Comparison of ENCODE assay signal across 29 cellular contexts in genomic region chr3:38370149-38370548, GRCh38. TPM values are rescaled to one million over a fixed set of nuclear protein-coding genes. Genes with fewer than 3 reads are reported as not detected.
DNase-seq lines count a peak whose midpoint lies in the region; ATAC-seq, FAIRE-seq and TF ChIP-seq lines count a peak whose summit lies in the region.
"Had no signal": no experiment of that assay in that cellular context is flagged by ENCODE, and none has a peak within 500 bp of the region (broad histone marks: within the 10 kb centered on the region; RNA-seq: fewer than 3 reads in every experiment).

No MANE protein-coding gene starts in this region.

- H2AK5ac ChIP-seq in mesenchymal stem cell (ENCODE audit: low read length, severe bottlenecking): no peak overlapping the region

- DNase-seq in activated CD8-positive, alpha-beta T cell treated with anti-CD3 and anti-CD28 coated beads, Interleukin-2, amount 10 ng/mL, durations not matched to agents 7 days and 5 days: no peak
- DNase-seq in activated CD8-positive, alpha-beta T cell treated with anti-CD3 and anti-CD28 coated beads for 36 hours: no peak
- DNase-seq in K562 (ENCODE audit: extremely low read depth in 1 of 4, low spot score in 3 of 4): no peak
- peak; percentile 26 for DNase-seq in mesenteric fat pad (ENCODE audit: low spot score)
- DNase-seq in NCI-H446 treated with DMSO at 0.1 percent for 48 hours (lab: John Stamatoyannopoulos, UW): no peak
- no peak for DNase-seq in mesenchymal stem cell
- no peak for DNase-seq in esophagus squamous epithelium (lab: John Stamatoyannopoulos, UW)
- DNase-seq: 8988T; ACHN; BE2C; C1 segment of cervical spinal cord; CD4-positive, alpha-beta memory T cell; CD4-positive, CD25-positive, alpha-beta regulatory T cell; CD8-positive, alpha-beta memory T cell; COR-L47; DMS 273 treated with DMSO at 0.1 percent for 48 hours; DMS153; DMS53; DMS79; DND-41; EL; GDM1 had no signal

- no peaks in the 10 kb centered on the region for H3K79me1 ChIP-seq in mesenchymal stem cell (replicated peaks; ENCODE audit: low read length, poor library complexity, severe bottlenecking)

- H2AFZ ChIP-seq in K562 (ENCODE audit: low read depth, low read length) (no peak overlapping the region), mesenchymal stem cell (ENCODE audit: low read depth, low read length) (no peak overlapping the region)

- H3K4me1 ChIP-seq in HEK293 (ENCODE audit: control insufficient read depth, insufficient read depth, low read length) (no peaks in the 10 kb centered on the region), K562 (replicated peaks in 1 of 2; ENCODE audit: control insufficient read depth in 2 of 2, insufficient read depth in 2 of 2, low read length in 2 of 2) (peaks cover 0 to 8% of the 10 kb centered on the region in 2 experiments; a peak in 1 of 5 replicates), mesenchymal stem cell (ENCODE audit: control insufficient read depth, insufficient read depth, low read depth, low read length) (peaks cover 2% of the 10 kb centered on the region), esophagus squamous epithelium (peaks cover 0 to 20% (median 0%) of the 10 kb centered on the region in 3 donors)
- H3K4me1 ChIP-seq: BE2C had no signal

- POLR2A ChIA-PET in activated CD8-positive, alpha-beta T cell treated with anti-CD3 and anti-CD28 coated beads, Interleukin-2, amount 10 ng/mL, durations not matched to agents 7 days and 5 days (lab: Charles Lee): no interaction called here
- POLR2A ChIA-PET in activated CD8-positive, alpha-beta T cell treated with anti-CD3 and anti-CD28 coated beads for 36 hours (lab: Charles Lee): no interaction called here
- POLR2A ChIA-PET in HEK293 (lab: Yijun Ruan, JAX) (no interaction called here), K562 (lab: Yijun Ruan, JAX) (interaction anchor here (0.6 to 1.9 kb wide), 3 partner anchors 17 to 130 kb away, joined by 3 to 5 read pairs (median 4); no protein-coding TSS in a partner anchor)

- H2BK15ac ChIP-seq in mesenchymal stem cell (ENCODE audit: low read depth, poor library complexity, severe bottlenecking): no peak overlapping the region

- no peak for ATAC-seq in activated CD8-positive, alpha-beta T cell treated with anti-CD3 and anti-CD28 coated beads, Interleukin-2, amount 10 ng/mL, durations not matched to agents 7 days and 5 days
- no peak for ATAC-seq in activated CD8-positive, alpha-beta T cell treated with anti-CD3 and anti-CD28 coated beads for 36 hours
- ATAC-seq in K562: no peak
- ATAC-seq: GM12878 had no signal

- in situ Hi-C loops in K562 (cut with MboI): no loop called here

- H3K9me3 ChIP-seq in HEK293 (ENCODE audit: control insufficient read depth, insufficient read depth, low read depth, low read length): no peaks in the 10 kb centered on the region
- no peaks in the 10 kb centered on the region for H3K9me3 ChIP-seq in K562 (replicated peaks; ENCODE audit: control insufficient read depth, insufficient read depth, low read depth, low read length)
- no peaks in the 10 kb centered on the region for H3K9me3 ChIP-seq in mesenchymal stem cell (ENCODE audit: control insufficient read depth, low read length)
- no peaks in the 10 kb centered on the region for H3K9me3 ChIP-seq in esophagus squamous epithelium
- H3K9me3 ChIP-seq: BE2C had no signal

- H3K36me3 Mint-ChIP-seq in activated CD8-positive, alpha-beta T cell treated with anti-CD3 and anti-CD28 coated beads, Interleukin-2, amount 10 ng/mL, durations not matched to agents 7 days and 5 days (ENCODE audit: low read depth): peaks cover 22% of the 10 kb centered on the region
- H3K36me3 Mint-ChIP-seq in activated CD8-positive, alpha-beta T cell treated with anti-CD3 and anti-CD28 coated beads for 36 hours (ENCODE audit: low read depth): peaks cover 27% of the 10 kb centered on the region
- H3K36me3 Mint-ChIP-seq: CD4-positive, alpha-beta memory T cell; CD4-positive, CD25-positive, alpha-beta regulatory T cell had no signal

- H3K36me3 ChIP-seq in HEK293 (ENCODE audit: control insufficient read depth in 2 of 2, insufficient read depth in 1 of 2, low read length in 2 of 2) (peaks cover 0 to 95% of the 10 kb centered on the region in 2 experiments; a peak in 1 of 3 replicates), K562 (ENCODE audit: control insufficient read depth, insufficient read depth, low read length) (peaks cover 97% of the 10 kb centered on the region; the same call in 2 of the 3 replicates), mesenchymal stem cell (ENCODE audit: control insufficient read depth in 1 of 2, insufficient read depth in 2 of 2, low read depth in 1 of 2, low read length in 2 of 2) (peaks cover 31 to 91% of the 10 kb centered on the region in 2 experiments), esophagus squamous epithelium (peaks cover 0 to 75% (median 3%) of the 10 kb centered on the region in 3 donors)
- H3K36me3 ChIP-seq: BE2C had no signal

- no peak for TF ChIP-seq CTCF in activated CD8-positive, alpha-beta T cell treated with anti-CD3 and anti-CD28 coated beads for 36 hours (IDR thresholded peaks at IDR 0.05)
- TF ChIP-seq CTCF in HEK293 (tag by site-specific recombination; IDR thresholded peaks at IDR 0.05) (no peak), K562 (IDR thresholded peaks at IDR 0.05 in 2 of 3, conservative IDR thresholded peaks at IDR 0.05 in 1 of 3; ENCODE audit: insufficient read depth in 2 of 3, low read depth in 1 of 3, low read length in 3 of 3) (no peak), esophagus squamous epithelium (IDR thresholded peaks at IDR 0.05) (no peak)

- TF ChIP-seq EP300 in K562 (IDR thresholded peaks at IDR 0.05; ENCODE audit: low read length): no peak

- H2BK12ac ChIP-seq in mesenchymal stem cell (ENCODE audit: low read length in 2 of 2): no peak overlapping the region

- no peak overlapping the region for H3K23ac ChIP-seq in mesenchymal stem cell (ENCODE audit: low read length in 2 of 2)

- H3K18ac ChIP-seq in mesenchymal stem cell (ENCODE audit: low read depth in 1 of 2, low read length in 2 of 2): no peak overlapping the region

- peaks cover 26% of the 10 kb centered on the region for H3K4me1 Mint-ChIP-seq in activated CD8-positive, alpha-beta T cell treated with anti-CD3 and anti-CD28 coated beads, Interleukin-2, amount 10 ng/mL, durations not matched to agents 7 days and 5 days (ENCODE audit: low read depth)
- peaks cover 20% of the 10 kb centered on the region for H3K4me1 Mint-ChIP-seq in activated CD8-positive, alpha-beta T cell treated with anti-CD3 and anti-CD28 coated beads for 36 hours (ENCODE audit: low read depth)

- H3K9me1 ChIP-seq in K562 (ENCODE audit: control insufficient read depth, insufficient read depth, low read length): no peaks in the 10 kb centered on the region

- peak overlapping the region; percentile 26 for H3K27ac Mint-ChIP-seq in activated CD8-positive, alpha-beta T cell treated with anti-CD3 and anti-CD28 coated beads, Interleukin-2, amount 10 ng/mL, durations not matched to agents 7 days and 5 days
- H3K27ac Mint-ChIP-seq in activated CD8-positive, alpha-beta T cell treated with anti-CD3 and anti-CD28 coated beads for 36 hours: no peak overlapping the region

- H3K9me3 Mint-ChIP-seq in activated CD8-positive, alpha-beta T cell treated with anti-CD3 and anti-CD28 coated beads, Interleukin-2, amount 10 ng/mL, durations not matched to agents 7 days and 5 days (ENCODE audit: insufficient read depth): peaks cover 7% of the 10 kb centered on the region
- no peaks in the 10 kb centered on the region for H3K9me3 Mint-ChIP-seq in activated CD8-positive, alpha-beta T cell treated with anti-CD3 and anti-CD28 coated beads for 36 hours

- WGBS in K562 (ENCODE audit: insufficient coverage, low coverage, missing lambda C conversion rate): 83% methylated on average over 2 of the region's 2 CpGs
- 88% methylated on average over 2 of the region's 2 CpGs for WGBS in mesenchymal stem cell
- 70 to 87% methylated on average over 2 of the region's 2 CpGs for WGBS in esophagus squamous epithelium, 2 donors

- H3K4me2 ChIP-seq in K562 (ENCODE audit: insufficient read depth, low read length) (no peak overlapping the region), mesenchymal stem cell (ENCODE audit: low read length, poor library complexity, severe bottlenecking) (no peak overlapping the region)
- H3K4me2 ChIP-seq: BLaER1 had no signal

- intact Hi-C loops in activated CD8-positive, alpha-beta T cell treated with anti-CD3 and anti-CD28 coated beads for 36 hours (cut with micrococcal nuclease): no loop called here
- intact Hi-C loops in K562 (cut with micrococcal nuclease) (no loop called here), esophagus squamous epithelium (cut with DNase I) (no loop called here)

- H3K9ac ChIP-seq in K562 (ENCODE audit: insufficient read depth in 1 of 2, low read depth in 2 of 2, low read length in 2 of 2) (no peak overlapping the region), mesenchymal stem cell (ENCODE audit: low read length) (no peak overlapping the region)
- H3K9ac ChIP-seq: BLaER1 had no signal

- no peak for TF ChIP-seq POLR2A in K562 (conservative IDR thresholded peaks at IDR 0.05)
- no peak for TF ChIP-seq POLR2A in esophagus squamous epithelium (IDR thresholded peaks at IDR 0.05)

- no peak overlapping the region for H3K4me3 Mint-ChIP-seq in activated CD8-positive, alpha-beta T cell treated with anti-CD3 and anti-CD28 coated beads, Interleukin-2, amount 10 ng/mL, durations not matched to agents 7 days and 5 days
- no peak overlapping the region for H3K4me3 Mint-ChIP-seq in activated CD8-positive, alpha-beta T cell treated with anti-CD3 and anti-CD28 coated beads for 36 hours
- H3K4me3 Mint-ChIP-seq: CD14-positive monocyte; CD4-positive, alpha-beta memory T cell; CD4-positive, CD25-positive, alpha-beta regulatory T cell; CD8-positive, alpha-beta memory T cell had no signal

- H3K27me3 ChIP-seq in K562 (ENCODE audit: control insufficient read depth in 2 of 2, insufficient read depth in 2 of 2, low read length in 2 of 2) (no peaks in the 10 kb centered on the region), mesenchymal stem cell (ENCODE audit: control insufficient read depth in 1 of 2, insufficient read depth in 1 of 2, low read length in 2 of 2) (no peaks in the 10 kb centered on the region), esophagus squamous epithelium (no peaks in the 10 kb centered on the region)
- H3K27me3 ChIP-seq: BE2C, BLaER1 had no signal

- H3K79me2 ChIP-seq in K562 (ENCODE audit: control insufficient read depth, insufficient read depth, low read length): no peaks in the 10 kb centered on the region

- H4K20me1 ChIP-seq in K562 (replicated peaks; ENCODE audit: control insufficient read depth, insufficient read depth, low read length): no peaks in the 10 kb centered on the region
- H4K20me1 ChIP-seq: BLaER1 had no signal

- peaks cover 3% of the 10 kb centered on the region for H3K27me3 Mint-ChIP-seq in activated CD8-positive, alpha-beta T cell treated with anti-CD3 and anti-CD28 coated beads, Interleukin-2, amount 10 ng/mL, durations not matched to agents 7 days and 5 days (ENCODE audit: low read depth)
- no peaks in the 10 kb centered on the region for H3K27me3 Mint-ChIP-seq in activated CD8-positive, alpha-beta T cell treated with anti-CD3 and anti-CD28 coated beads for 36 hours
- H3K27me3 Mint-ChIP-seq: CD4-positive, alpha-beta memory T cell; CD4-positive, CD25-positive, alpha-beta regulatory T cell; CD8-positive, alpha-beta memory T cell had no signal

- BruUV-seq in K562 (replicated peaks; lab: Mats Ljungman, UMichigan): no TSS peak

- no peak overlapping the region for H4K8ac ChIP-seq in mesenchymal stem cell (ENCODE audit: low read length)

- no peak overlapping the region for H2BK5ac ChIP-seq in mesenchymal stem cell (ENCODE audit: low read depth, low read length, poor library complexity, severe bottlenecking)

- no peak for TF ChIP-seq RAD21 in K562 (CRISPR knock-in tag; conservative IDR thresholded peaks at IDR 0.05 in 1 of 2, IDR thresholded peaks at IDR 0.05 in 1 of 2)

- no peak for FAIRE-seq in K562 (lab: Jason Lieb, UNC)
- FAIRE-seq: A204.1, GM12878, GM12892, GM18507 had no signal

- no peak overlapping the region for H2BK120ac ChIP-seq in mesenchymal stem cell (ENCODE audit: low read depth, low read length)

- CTCF ChIA-PET in activated CD8-positive, alpha-beta T cell treated with anti-CD3 and anti-CD28 coated beads, Interleukin-2, amount 10 ng/mL, durations not matched to agents 7 days and 5 days (lab: Charles Lee): interaction anchor here (2.0 to 2.7 kb wide), 2 partner anchors 24 to 110 kb away, joined by 9 read pairs; partner anchors contain the start of gene XYLB
- CTCF ChIA-PET in activated CD8-positive, alpha-beta T cell treated with anti-CD3 and anti-CD28 coated beads for 36 hours (lab: Charles Lee): interaction anchor here (1.2 kb wide), 2 partner anchors 69 to 110 kb away, joined by 3 read pairs; no protein-coding TSS in a partner anchor
- CTCF ChIA-PET in HEK293 (lab: Yijun Ruan, JAX): no interaction called here
- CTCF ChIA-PET in K562 (lab: Yijun Ruan, JAX; ENCODE audit: low intra/inter-chr PET ratio): no interaction called here

- H3K4ac ChIP-seq in mesenchymal stem cell (ENCODE audit: low read depth in 1 of 2, low read length in 2 of 2): no peak overlapping the region

- no peak overlapping the region for H3K27ac ChIP-seq in HEK293 (ENCODE audit: extremely low read depth, low read depth, low read length)
- no peak overlapping the region for H3K27ac ChIP-seq in K562 (ENCODE audit: extremely low read depth, low read depth, low read length)
- H3K27ac ChIP-seq in mesenchymal stem cell (ENCODE audit: low read length, poor library complexity, severe bottlenecking): no peak overlapping the region
- no peak overlapping the region for H3K27ac ChIP-seq in esophagus squamous epithelium
- H3K27ac ChIP-seq: BLaER1 had no signal

- H3K14ac ChIP-seq in mesenchymal stem cell (ENCODE audit: low read length in 2 of 2): no peak overlapping the region

- no peak overlapping the region for H4K91ac ChIP-seq in mesenchymal stem cell (ENCODE audit: low read length)

- H3K4me3 ChIP-seq in HEK293 (ENCODE audit: low read depth, low read length) (no peak overlapping the region), K562 (no peak overlapping the region), mesenchymal stem cell (ENCODE audit: insufficient read depth in 1 of 2, low read depth in 1 of 2, low read length in 2 of 2) (no peak overlapping the region), esophagus squamous epithelium (no peak overlapping the region)
- H3K4me3 ChIP-seq: BLaER1, GM12878 had no signal

RNA-seq across cellular contexts. Expression of gene XYLB, which starts 23.6 kb away (rescaled TPM):
- total RNA-seq in activated CD8-positive, alpha-beta T cell treated with anti-CD3 and anti-CD28 coated beads, Interleukin-2, amount 10 ng/mL, durations not matched to agents 7 days and 5 days: 1 to 10 TPM; 5.3 to 6.1 TPM
- 1 to 10 TPM; 4.4 to 4.7 TPM for total RNA-seq in activated CD8-positive, alpha-beta T cell treated with anti-CD3 and anti-CD28 coated beads for 36 hours
- 148 and 195 TPM in 2 replicates for total RNA-seq in K562 (2011; cell fraction: chromatin; rRNA removed; ENCODE audit: low replicate concordance)
- total RNA-seq in K562 (2011; cell fraction: nucleolus; rRNA removed): 85.0 and 125 TPM in 2 replicates
- 115 and 137 TPM in 2 replicates for total RNA-seq in K562 (2011; cell fraction: nucleoplasm; rRNA removed)
- total RNA-seq in K562 (2014; rRNA removed) (10.6 and 17.3 TPM in 2 replicates), K562 (2014; rRNA removed; fragmentation: Illumina TruSeq; extraction: Trizol) (10.6 and 13.2 TPM in 2 replicates), K562 (2015; rRNA removed; fragmentation: Illumina TruSeq; extraction: Trizol) (12.5 and 14.6 TPM in 2 replicates), K562 (2021) (19.5 and 20.2 TPM in 2 replicates), mesenteric fat pad (5.2 TPM), esophagus squamous epithelium (1 to 10 TPM; 2.4 to 5.0 (median 2.5) TPM)
- polyA plus RNA-seq in K562 (2011; rRNA removed) (12.7 and 15.1 TPM in 2 replicates), K562 (2014; fragmentation: Illumina TruSeq; extraction: Trizol) (15.5 and 17.0 TPM in 2 replicates), K562 (2014; fragmentation: Nextera tagmentation; extraction: Ambion mirVana) (1 to 10 TPM; 4.0 to 6.1 TPM), K562 (2014; rRNA removed) (12.5 and 12.8 TPM in 2 replicates)
- polyA plus RNA-seq in K562 (2011; cell fraction: cytosol; rRNA removed): 9.9 and 11.6 TPM in 2 replicates
- polyA plus RNA-seq in K562 (2011; cell fraction: nucleus; rRNA removed): 40.1 and 59.5 TPM in 2 replicates
- polyA plus RNA-seq in K562 (2012): 11.7 and 15.5 TPM in 2 replicates
- polyA minus RNA-seq in K562 (2011; rRNA and poly(A)+ RNA removed): 26.1 and 33.6 TPM in 2 replicates
- 9.7 and 11.9 TPM in 2 replicates for polyA minus RNA-seq in K562 (2011; cell fraction: cytosol; rRNA and poly(A)+ RNA removed)
- 43.8 and 54.1 TPM in 2 replicates for polyA minus RNA-seq in K562 (2011; cell fraction: nucleus; rRNA and poly(A)+ RNA removed)
- 2.0 TPM for polyA plus RNA-seq in mesenchymal stem cell (2013, experiment 1 of 2)
- polyA plus RNA-seq in mesenchymal stem cell (2013, experiment 2 of 2): 2.1 TPM

Comparison
In these comparisons a context has a peak if more than half of its experiments do, and no peak if none do; other contexts are left out.
1. CTCF ChIA-PET loops: an anchor here in activated CD8-positive, alpha-beta T cell treated with anti-CD3 and anti-CD28 coated beads, Interleukin-2, amount 10 ng/mL, durations not matched to agents 7 days and 5 days (2.0 to 2.7 kb wide) and activated CD8-positive, alpha-beta T cell treated with anti-CD3 and anti-CD28 coated beads for 36 hours (1.2 kb wide); none called in HEK293 and K562.